Comparison of ENCODE assay signal across 11 cellular contexts in the genomic region with DNA sequence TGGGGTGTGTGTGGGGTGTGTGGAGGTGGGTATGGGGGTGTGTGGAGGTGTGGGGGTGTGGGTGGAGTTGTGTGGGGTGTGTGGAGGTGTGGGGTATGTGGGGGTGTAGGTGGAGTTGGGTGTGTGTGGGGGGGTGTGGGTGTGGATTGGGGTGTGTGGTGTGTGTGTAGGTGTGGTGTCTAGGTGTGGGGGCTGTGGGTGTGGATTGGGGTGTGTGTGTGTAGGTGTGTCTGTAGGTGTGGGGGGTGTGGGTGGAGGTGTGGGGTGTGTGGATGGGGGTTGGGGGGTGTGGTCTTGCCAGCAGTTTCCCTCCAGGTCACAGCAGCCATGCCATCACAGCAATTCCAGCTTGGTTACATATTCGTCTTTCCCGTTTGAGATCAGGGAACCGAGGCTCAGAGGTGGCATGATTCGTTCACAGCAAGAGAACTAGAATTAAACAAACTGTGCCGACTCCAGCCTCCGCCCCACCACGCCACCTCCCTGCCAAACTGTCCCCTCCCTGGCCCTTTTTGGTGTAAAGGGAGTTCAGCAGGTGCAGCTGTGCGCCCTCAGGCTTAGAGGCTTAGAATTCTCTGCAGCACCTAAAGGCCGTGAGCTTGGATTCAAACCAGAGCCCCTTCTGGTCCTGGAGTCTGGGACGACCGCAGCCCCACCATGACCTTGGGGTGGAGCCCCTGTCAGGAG. TPM values are rescaled to one million over a fixed set of nuclear protein-coding genes. Genes with fewer than 3 reads are reported as not detected.
A peak's percentile ranks its signal among the peaks of the same experiment; 100 is the strongest.
DNase-seq lines count a peak whose midpoint lies in the region; ATAC-seq and TF ChIP-seq lines count a peak whose summit lies in the region.
"Not testable (repeated sequence)": the region's sequence is repeated elsewhere in the genome, so short reads cannot be mapped to it uniquely, and the experiment has no call there.
"Had no signal": no experiment of that assay in that cellular context is flagged by ENCODE, and none has a peak within 500 bp of the region (broad histone marks: within the 10 kb centered on the region; RNA-seq: fewer than 3 reads in every experiment).

No MANE protein-coding gene starts in this region.

- not testable (repeated sequence) for H3K4me1 Mint-ChIP-seq in activated CD8-positive, alpha-beta T cell treated with anti-CD3 and anti-CD28 coated beads for 36 hours (ENCODE audit: low read depth)

- not testable (repeated sequence) for TF ChIP-seq CTCF in activated CD8-positive, alpha-beta T cell treated with anti-CD3 and anti-CD28 coated beads for 36 hours (IDR thresholded peaks at IDR 0.05)

- not testable (repeated sequence) for H3K36me3 Mint-ChIP-seq in activated CD8-positive, alpha-beta T cell treated with anti-CD3 and anti-CD28 coated beads for 36 hours (ENCODE audit: low read depth)

- H3K4me3 ChIP-seq in H7 (ENCODE audit: insufficient read depth, low read depth, low read length): not testable (repeated sequence)

- POLR2A ChIA-PET in activated CD8-positive, alpha-beta T cell treated with anti-CD3 and anti-CD28 coated beads for 36 hours (lab: Charles Lee): not testable (repeated sequence)

- not testable (repeated sequence) for H3K27ac Mint-ChIP-seq in activated CD8-positive, alpha-beta T cell treated with anti-CD3 and anti-CD28 coated beads for 36 hours

- not testable (repeated sequence) for H3K36me3 ChIP-seq in H7 (replicated peaks; ENCODE audit: control insufficient read depth, insufficient read depth, low read length)

- intact Hi-C loops in activated CD8-positive, alpha-beta T cell treated with anti-CD3 and anti-CD28 coated beads for 36 hours (cut with micrococcal nuclease); left ventricle myocardium superior (cut with micrococcal nuclease): not testable (repeated sequence)

- peak; percentile 8 for DNase-seq in COLO668 (lab: John Stamatoyannopoulos, UW; ENCODE audit: unreplicated experiment)
- DNase-seq in H7: peak; percentile 51
- DNase-seq in NCI-H345 treated with DMSO at 0.1 percent for 48 hours (lab: John Stamatoyannopoulos, UW; ENCODE audit: unreplicated experiment): peak; percentile 31
- peak; percentile 35 for DNase-seq in activated CD8-positive, alpha-beta T cell treated with anti-CD3 and anti-CD28 coated beads for 36 hours
- DNase-seq in effector CD8-positive, alpha-beta T cell (lab: John Stamatoyannopoulos, UW): peak; percentile 4
- DNase-seq in left ventricle myocardium superior: not testable (repeated sequence)
- DNase-seq in mesenteric fat pad (ENCODE audit: low spot score): peak; percentile 68
- peak; percentile 6 for DNase-seq in superior temporal gyrus (ENCODE audit: extremely low spot score)

- not testable (repeated sequence) for H3K27me3 ChIP-seq in H7 (ENCODE audit: control insufficient read depth, insufficient read depth, low read length)

- H3K4me3 Mint-ChIP-seq in activated CD8-positive, alpha-beta T cell treated with anti-CD3 and anti-CD28 coated beads for 36 hours: not testable (repeated sequence)

- H3K27me3 Mint-ChIP-seq in activated CD8-positive, alpha-beta T cell treated with anti-CD3 and anti-CD28 coated beads for 36 hours: not testable (repeated sequence)

- CTCF ChIA-PET in activated CD8-positive, alpha-beta T cell treated with anti-CD3 and anti-CD28 coated beads for 36 hours (lab: Charles Lee): not testable (repeated sequence)

- not testable (repeated sequence) for H3K9me3 Mint-ChIP-seq in activated CD8-positive, alpha-beta T cell treated with anti-CD3 and anti-CD28 coated beads for 36 hours

- peak; percentile 45 for ATAC-seq in activated CD8-positive, alpha-beta T cell treated with anti-CD3 and anti-CD28 coated beads for 36 hours
- peak; percentile 32 for ATAC-seq in left ventricle myocardium superior

RNA-seq across cellular contexts. Expression of a gene that starts 33.3 kb away (rescaled TPM):
- not detected in 2 replicates for total RNA-seq in H7 (2014; rRNA removed; shearing (Covaris generic))
- total RNA-seq in activated CD8-positive, alpha-beta T cell treated with anti-CD3 and anti-CD28 coated beads for 36 hours: not detected
- total RNA-seq in left ventricle myocardium superior (not detected), mesenteric fat pad (not detected)
- total RNA-seq: dorsolateral prefrontal cortex, M059J, SJSA1 had no signal
